Comparison of ENCODE assay signal across 8 cellular contexts in the genomic region with DNA sequence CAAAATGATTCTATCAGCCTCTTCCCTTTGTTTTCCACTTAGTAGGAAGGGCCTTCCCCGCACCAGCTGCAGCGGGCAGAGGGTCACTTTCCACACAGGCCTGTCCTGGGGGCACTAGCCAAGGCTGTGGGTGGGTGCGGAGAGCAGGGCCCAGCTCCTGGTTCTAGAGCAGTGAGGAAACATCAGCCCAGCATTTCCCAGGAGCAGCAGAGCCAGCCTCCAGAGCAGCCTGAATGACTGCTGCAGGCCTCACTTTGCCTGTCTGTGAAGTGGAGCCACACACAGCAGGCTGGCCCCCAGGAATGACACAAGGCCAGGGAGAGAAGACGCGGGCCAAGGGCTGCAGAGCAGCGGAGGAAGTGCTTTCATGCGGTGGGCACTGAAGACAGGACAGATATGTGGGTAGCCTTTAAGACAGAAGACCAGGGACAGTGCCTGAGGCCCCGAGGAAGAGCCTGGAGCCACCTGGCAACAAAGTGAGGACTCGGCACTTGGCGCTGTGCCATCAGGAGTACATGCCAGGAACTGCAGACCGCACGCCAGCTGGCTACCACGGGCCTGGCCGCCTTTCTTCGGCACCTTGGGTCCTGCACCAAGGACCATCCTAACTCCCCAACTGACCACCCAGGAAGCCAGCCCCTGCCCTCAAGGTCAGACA. TPM values are rescaled to one million over a fixed set of nuclear protein-coding genes. Genes with fewer than 3 reads are reported as not detected.
DNase-seq lines count a peak whose midpoint lies in the region; ATAC-seq, FAIRE-seq and TF ChIP-seq lines count a peak whose summit lies in the region.

No MANE protein-coding gene starts in this region.

- no peak for FAIRE-seq in urothelium cell line (lab: Jason Lieb, UNC)

- no peak overlapping the region for H3K4me3 ChIP-seq in RWPE2 (ENCODE audit: severe bottlenecking)
- H3K4me3 ChIP-seq in brain microvascular endothelial cell (ENCODE audit: low read depth, low read length): no peak overlapping the region

- ATAC-seq in Right ventricle myocardium superior (ENCODE audit: poor library complexity) (peak; percentile 50), left cardiac atrium (no peak), RWPE2 (ENCODE audit: low read depth) (peak; percentile 7; the same call in 2 of the 3 replicates), GM19324 (IDR thresholded peaks at IDR 0.05; ENCODE audit: low FRiP score, unreplicated experiment) (no peak)

- peaks cover 49% of the 10 kb centered on the region for H3K4me1 ChIP-seq in RWPE2 (ENCODE audit: insufficient read depth, poor library complexity, severe bottlenecking)

- H3K27me3 ChIP-seq in RWPE2 (ENCODE audit: insufficient read depth, poor library complexity, severe bottlenecking): no peaks in the 10 kb centered on the region
- H3K27me3 ChIP-seq in brain microvascular endothelial cell (replicated peaks): no peaks in the 10 kb centered on the region

- peaks cover 15% of the 10 kb centered on the region for H3K36me3 ChIP-seq in RWPE2 (ENCODE audit: low read depth)
- H3K36me3 ChIP-seq in brain microvascular endothelial cell (replicated peaks): no peaks in the 10 kb centered on the region

- intact Hi-C loops in Right ventricle myocardium superior (cut with DNase I): no loop called here
- intact Hi-C loops in left cardiac atrium (cut with DNase I): no loop called here

- no peak for TF ChIP-seq CTCF in RWPE2 (IDR thresholded peaks at IDR 0.05; ENCODE audit: poor library complexity, severe bottlenecking)
- TF ChIP-seq CTCF in brain microvascular endothelial cell (IDR thresholded peaks at IDR 0.05; ENCODE audit: low read depth, low read length, missing control alignments): no peak

- no peaks in the 10 kb centered on the region for H3K9me3 ChIP-seq in RWPE2 (ENCODE audit: severe bottlenecking)

- H3K27ac ChIP-seq in RWPE2 (ENCODE audit: poor library complexity, severe bottlenecking) (peak overlapping the region; percentile 64), brain microvascular endothelial cell (no peak overlapping the region)

- in situ Hi-C loops in brain microvascular endothelial cell (cut with HindIII; ENCODE audit: low pct_ligation_motif_present, low sequenced_read_pairs): no loop called here

- DNase-seq in Right ventricle myocardium superior (peak; percentile 70), left cardiac atrium (no peak), RWPE2 (ENCODE audit: low spot score) (peak; percentile 74), islet precursor cell (peak; percentile 41), urothelium cell line (ENCODE audit: low spot score) (peak; percentile 24), brain microvascular endothelial cell (no peak)
- no peak for DNase-seq in stimulated activated CD4-positive, alpha-beta T cell treated with anti-CD3 and anti-CD28 coated beads, Interleukin-4, amount 100 ng/mL, for 24 hours

RNA-seq across cellular contexts. Expression of a gene that starts 42.0 kb away (rescaled TPM):
- total RNA-seq in Right ventricle myocardium superior (8.5 TPM), left cardiac atrium (10 to 100 TPM in 1 of 2 donors, 1 to 10 TPM in 1; 9.9 to 12.9 TPM)

Comparison
In these comparisons a context has a peak if more than half of its experiments do, and no peak if none do; other contexts are left out.
1. ATAC-seq: peak in Right ventricle myocardium superior (single experiment) and RWPE2 (single experiment); none in left cardiac atrium (0 of 2) and GM19324 (single experiment).
2. DNase-seq: peak in Right ventricle myocardium superior (single experiment), RWPE2 (single experiment), islet precursor cell (single experiment) and urothelium cell line (single experiment); none in left cardiac atrium (single experiment), stimulated activated CD4-positive, alpha-beta T cell treated with anti-CD3 and anti-CD28 coated beads, Interleukin-4, amount 100 ng/mL, for 24 hours (single experiment) and brain microvascular endothelial cell (single experiment).